ENCODE assay signal across 13 cellular contexts in genomic region chr5:78597068-78597857, GRCh38. TPM values are rescaled to one million over a fixed set of nuclear protein-coding genes. Genes with fewer than 3 reads are reported as not detected.
DNase-seq lines count a peak whose midpoint lies in the region; ATAC-seq, FAIRE-seq and TF ChIP-seq lines count a peak whose summit lies in the region.
"Had no signal": no experiment of that assay in that cellular context is flagged by ENCODE, and none has a peak within 500 bp of the region (broad histone marks: within the 10 kb centered on the region; RNA-seq: fewer than 3 reads in every experiment).

No MANE protein-coding gene starts in this region.

- no peak overlapping the region for H3K27ac ChIP-seq in naive thymus-derived CD4-positive, alpha-beta T cell (ENCODE audit: low read depth, low read length)

- no peak for ATAC-seq in naive thymus-derived CD4-positive, alpha-beta T cell
- ATAC-seq in HG03469 (IDR thresholded peaks at IDR 0.05; ENCODE audit: unreplicated experiment): no peak

- no peaks in the 10 kb centered on the region for H3K9me3 ChIP-seq in naive thymus-derived CD4-positive, alpha-beta T cell (ENCODE audit: control insufficient read depth in 2 of 3, low read length in 3 of 3)

- H3K4me3 Mint-ChIP-seq in Calu3 (ENCODE audit: low read depth, unreplicated experiment) (no peak overlapping the region), nephron (no peak overlapping the region)
- no peak overlapping the region for H3K4me3 Mint-ChIP-seq in naive thymus-derived CD4-positive, alpha-beta T cell

- H3K27me3 Mint-ChIP-seq in Calu3 (ENCODE audit: unreplicated experiment) (no peaks in the 10 kb centered on the region), nephron (ENCODE audit: low read depth) (no peaks in the 10 kb centered on the region)
- peaks cover 4 to 17% (median 8%) of the 10 kb centered on the region in 5 donors for H3K27me3 Mint-ChIP-seq in naive thymus-derived CD4-positive, alpha-beta T cell

- no peaks in the 10 kb centered on the region for H3K9me3 Mint-ChIP-seq in Calu3 (ENCODE audit: low read depth, unreplicated experiment)
- H3K9me3 Mint-ChIP-seq in nephron: no peaks in the 10 kb centered on the region
- no peaks in the 10 kb centered on the region for H3K9me3 Mint-ChIP-seq in naive thymus-derived CD4-positive, alpha-beta T cell

- DNase-seq in Calu3: no peak
- peak; percentile 39 for DNase-seq in RCC 7860 (ENCODE audit: low spot score)
- peak; percentile 77 for DNase-seq in epithelial cell of esophagus (ENCODE audit: low read depth)
- no peak for DNase-seq in naive thymus-derived CD4-positive, alpha-beta T cell
- no peak for DNase-seq in GM19238 (ENCODE audit: insufficient read length, low spot score)
- no peak for DNase-seq in NCI-H446 (lab: John Stamatoyannopoulos, UW)
- DNase-seq: activated CD4-positive, alpha-beta T cell treated with anti-CD3 and anti-CD28 coated beads for 48 hours; activated naive CD4-positive, alpha-beta T cell; islet precursor cell had no signal

- intact Hi-C loops in Calu3 (cut with micrococcal nuclease; ENCODE audit: unreplicated experiment): loop anchor here (5.0 kb wide), 1 partner anchor 45 kb away; no protein-coding TSS in a partner anchor
- intact Hi-C loops in naive thymus-derived CD4-positive, alpha-beta T cell (cut with micrococcal nuclease): no loop called here

- BruUV-seq in Calu3 (replicated peaks; lab: Mats Ljungman, UMichigan): no TSS peak

- no peak overlapping the region for H3K4me3 ChIP-seq in epithelial cell of esophagus (ENCODE audit: low read length)
- H3K4me3 ChIP-seq in naive thymus-derived CD4-positive, alpha-beta T cell (ENCODE audit: low read length): no peak overlapping the region

- H3K27ac Mint-ChIP-seq in Calu3 (ENCODE audit: unreplicated experiment): peak overlapping the region; percentile 96
- H3K27ac Mint-ChIP-seq in nephron: peak overlapping the region; percentile 92 to 96 (median 95)
- no peak overlapping the region for H3K27ac Mint-ChIP-seq in naive thymus-derived CD4-positive, alpha-beta T cell

- H3K4me1 ChIP-seq in naive thymus-derived CD4-positive, alpha-beta T cell (ENCODE audit: control insufficient read depth in 2 of 2, insufficient read depth in 2 of 2, low read length in 2 of 2): no peaks in the 10 kb centered on the region

- FAIRE-seq in RCC 7860 (lab: Jason Lieb, UNC): no peak
- FAIRE-seq: GM12891, urothelium cell line had no signal

- POLR2A ChIA-PET in naive thymus-derived CD4-positive, alpha-beta T cell (lab: Charles Lee): no interaction called here

- peaks cover 86% of the 10 kb centered on the region for H3K4me1 Mint-ChIP-seq in Calu3 (ENCODE audit: low read depth, unreplicated experiment)
- H3K4me1 Mint-ChIP-seq in nephron: peaks cover 89% of the 10 kb centered on the region
- H3K4me1 Mint-ChIP-seq in naive thymus-derived CD4-positive, alpha-beta T cell: no peaks in the 10 kb centered on the region

- TF ChIP-seq CTCF in Calu3 (IDR thresholded peaks at IDR 0.05; ENCODE audit: unreplicated experiment) (no peak), epithelial cell of esophagus (IDR thresholded peaks at IDR 0.05; ENCODE audit: insufficient read depth, low read depth, low read length, missing control alignments) (no peak), nephron (IDR thresholded peaks at IDR 0.05; ENCODE audit: unreplicated experiment in 3 of 3) (no peak)

- no peaks in the 10 kb centered on the region for H3K36me3 ChIP-seq in naive thymus-derived CD4-positive, alpha-beta T cell (ENCODE audit: control insufficient read depth in 2 of 3, insufficient read depth in 3 of 3, low read length in 3 of 3)

- CTCF ChIA-PET in Calu3 (lab: Charles Lee): interaction anchor here (1.4 kb wide), 1 partner anchor 29 kb away, joined by 7 read pairs; no protein-coding TSS in a partner anchor
- CTCF ChIA-PET in naive thymus-derived CD4-positive, alpha-beta T cell (lab: Charles Lee): no interaction called here

- H3K36me3 Mint-ChIP-seq in Calu3 (ENCODE audit: insufficient read depth, unreplicated experiment) (peaks cover 17% of the 10 kb centered on the region), nephron (ENCODE audit: low read depth) (peaks cover 17% of the 10 kb centered on the region)
- H3K36me3 Mint-ChIP-seq in naive thymus-derived CD4-positive, alpha-beta T cell: no peaks in the 10 kb centered on the region

- H3K27me3 ChIP-seq in naive thymus-derived CD4-positive, alpha-beta T cell (ENCODE audit: control insufficient read depth in 2 of 2, insufficient read depth in 2 of 2, low read length in 2 of 2): no peaks in the 10 kb centered on the region

RNA-seq across cellular contexts. Expression of gene LHFPL2, which starts 51.3 kb away (rescaled TPM):
- total RNA-seq in Calu3 (2022): 30.9 and 43.6 TPM in 2 replicates
- 1 to 10 TPM in 3 of 5 experiments, under 1 TPM in 1, not detected in 1; 0.61 to 2.9 (median 2.2) TPM for total RNA-seq in naive thymus-derived CD4-positive, alpha-beta T cell
- under 1 TPM; 0.37 to 0.52 TPM for polyA plus RNA-seq in naive thymus-derived CD4-positive, alpha-beta T cell

Comparison
In these comparisons a context has a peak if more than half of its experiments do, and no peak if none do; other contexts are left out.
1. DNase-seq: peak in RCC 7860 (single experiment) and epithelial cell of esophagus (single experiment); none in Calu3 (single experiment), naive thymus-derived CD4-positive, alpha-beta T cell (0 of 9), GM19238 (single experiment) and NCI-H446 (0 of 2).
2. H3K27ac Mint-ChIP-seq: peak in Calu3 (single experiment) and nephron (3 of 3); none in naive thymus-derived CD4-positive, alpha-beta T cell (0 of 9).